In the genomic region with DNA sequence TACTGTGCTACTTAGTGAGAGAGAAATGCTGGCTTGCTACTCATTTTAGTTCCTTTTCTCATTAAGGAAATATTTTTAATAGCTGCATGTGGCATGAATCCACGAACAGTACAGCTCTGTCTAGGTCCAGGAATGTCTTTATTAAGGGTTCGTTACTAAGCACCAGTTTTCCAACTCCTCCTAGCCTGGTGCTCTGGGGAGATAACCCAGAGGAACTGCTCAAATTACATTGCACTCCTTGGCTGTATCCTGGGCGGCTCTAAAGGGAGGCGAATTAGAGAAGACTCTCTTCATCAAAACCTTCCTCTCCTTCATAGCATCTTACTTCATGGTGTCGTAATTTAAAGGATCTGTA, we compare ENCODE assay signal across 14 cellular contexts.
DNase-seq lines count a peak whose midpoint lies in the region; ATAC-seq and TF ChIP-seq lines count a peak whose summit lies in the region.
"Had no signal": no experiment of that assay in that cellular context is flagged by ENCODE, and none has a peak within 500 bp of the region (broad histone marks: within the 10 kb centered on the region; RNA-seq: fewer than 3 reads in every experiment).

No MANE protein-coding gene starts in this region.

- DNase-seq in Right ventricle myocardium inferior (ENCODE audit: missing footprints) = no peak
- no peak for DNase-seq in cardiac septum (ENCODE audit: low spot score)
- peak; percentile 21 for DNase-seq in adipocyte (ENCODE audit: low read depth)
- peak; percentile 30 for DNase-seq in left kidney (ENCODE audit: low read depth, low spot score)
- DNase-seq in Calu3 = no peak
- DNase-seq in lower lobe of right lung = no peak
- DNase-seq in mucosa of gallbladder (ENCODE audit: low spot score) = no peak
- DNase-seq in NCI-H2029 treated with DMSO at 0.1 percent for 48 hours (lab: John Stamatoyannopoulos, UW) = no peak
- DNase-seq: T1000, upper lobe of right lung had no signal

- CTCF ChIA-PET in Calu3 (lab: Charles Lee) = interaction anchor here (0.9 to 1.2 kb wide), 8 partner anchors 19 to 219 kb away, joined by 3 to 13 read pairs (median 4); no protein-coding TSS in a partner anchor

- no peaks in the 10 kb centered on the region for H3K4me1 Mint-ChIP-seq in Calu3 (ENCODE audit: low read depth, unreplicated experiment)

- BruUV-seq in Calu3 (replicated peaks; lab: Mats Ljungman, UMichigan) = no TSS peak

- H3K27me3 ChIP-seq in adipocyte (replicated peaks; ENCODE audit: control insufficient read depth, insufficient read depth, low read length) = no peaks in the 10 kb centered on the region
- no peaks in the 10 kb centered on the region for H3K27me3 ChIP-seq in lower lobe of right lung (ENCODE audit: low read depth)
- H3K27me3 ChIP-seq: body of pancreas, heart left ventricle, upper lobe of right lung had no signal

- H3K9me3 Mint-ChIP-seq in Calu3 (ENCODE audit: low read depth, unreplicated experiment) = no peaks in the 10 kb centered on the region

- H3K27me3 Mint-ChIP-seq in Calu3 (ENCODE audit: unreplicated experiment) = no peaks in the 10 kb centered on the region

- intact Hi-C loops in Right ventricle myocardium inferior (cut with DNase I) (loop anchor here (5.0 to 10.0 kb wide), 2 partner anchors 212 to 904 kb away; no protein-coding TSS in a partner anchor), cardiac septum (cut with DNase I) (loop anchor here (5.0 kb wide), 1 partner anchor 212 kb away; no protein-coding TSS in a partner anchor), Calu3 (cut with micrococcal nuclease; ENCODE audit: unreplicated experiment) (loop anchor here (1.0 to 10.0 kb wide), 3 partner anchors 138 to 904 kb away; no protein-coding TSS in a partner anchor), lower lobe of right lung (cut with DNase I) (no loop called here)

- no peak overlapping the region for H3K4me3 Mint-ChIP-seq in Calu3 (ENCODE audit: low read depth, unreplicated experiment)
- H3K4me3 Mint-ChIP-seq: activated CD8-positive, alpha-beta T cell treated with anti-CD3 and anti-CD28 coated beads, Interleukin-2, amount 10 ng/mL, durations not matched to agents 7 days and 5 days had no signal

- H3K27ac ChIP-seq in lower lobe of right lung = no peak overlapping the region
- H3K27ac ChIP-seq: body of pancreas, heart left ventricle, upper lobe of right lung had no signal

- no peak overlapping the region for H3K27ac Mint-ChIP-seq in Calu3 (ENCODE audit: unreplicated experiment)
- H3K27ac Mint-ChIP-seq: activated CD8-positive, alpha-beta T cell treated with anti-CD3 and anti-CD28 coated beads, Interleukin-2, amount 10 ng/mL, durations not matched to agents 7 days and 5 days had no signal

- H3K4me3 ChIP-seq in adipocyte (ENCODE audit: low read length) (peak overlapping the region; percentile 7), lower lobe of right lung (no peak overlapping the region)
- H3K4me3 ChIP-seq: body of pancreas, lung, upper lobe of right lung had no signal

- no peaks in the 10 kb centered on the region for H3K36me3 Mint-ChIP-seq in Calu3 (ENCODE audit: insufficient read depth, unreplicated experiment)

- H3K9me3 ChIP-seq in adipocyte (ENCODE audit: control insufficient read depth, low read length) (no peaks in the 10 kb centered on the region), lower lobe of right lung (no peaks in the 10 kb centered on the region)
- H3K9me3 ChIP-seq: body of pancreas, heart left ventricle, upper lobe of right lung had no signal

- H3K4me1 ChIP-seq in adipocyte (ENCODE audit: control insufficient read depth, insufficient read depth, low read length) (peaks cover 7% of the 10 kb centered on the region), lower lobe of right lung (no peaks in the 10 kb centered on the region)
- H3K4me1 ChIP-seq: upper lobe of right lung had no signal

- peak overlapping the region; percentile 17 for H3K9ac ChIP-seq in adipocyte (ENCODE audit: low read length)

- TF ChIP-seq CTCF in Calu3 (IDR thresholded peaks at IDR 0.05; ENCODE audit: unreplicated experiment) (no peak), lower lobe of right lung (IDR thresholded peaks at IDR 0.05) (no peak)

- H3K36me3 ChIP-seq in adipocyte (ENCODE audit: control insufficient read depth, insufficient read depth, low read length, severe bottlenecking) (no peaks in the 10 kb centered on the region), lower lobe of right lung (no peaks in the 10 kb centered on the region)
- H3K36me3 ChIP-seq: heart left ventricle, upper lobe of right lung had no signal

- ATAC-seq in Right ventricle myocardium inferior = peak; percentile 54
- no peak for ATAC-seq in lower lobe of right lung

Comparison
In these comparisons a context has a peak if more than half of its experiments do, and no peak if none do; other contexts are left out.
1. DNase-seq: peak in adipocyte (single experiment) and left kidney (single experiment); none in Right ventricle myocardium inferior (single experiment), cardiac septum (single experiment), Calu3 (single experiment), lower lobe of right lung (single experiment), mucosa of gallbladder (single experiment) and NCI-H2029 treated with DMSO at 0.1 percent for 48 hours (single experiment).